8 cellular contexts compared by ENCODE assay signal in genomic region chr9:87497604-87498045, GRCh38. TPM values are rescaled to one million over a fixed set of nuclear protein-coding genes. Genes with fewer than 3 reads are reported as not detected.
DNase-seq lines count a peak whose midpoint lies in the region; ATAC-seq and TF ChIP-seq lines count a peak whose summit lies in the region.

Gene DAPK1, plus strand, starts transcription at chr9:87497867. Its CDS starts 1,211 bp downstream, at chr9:87499078.

- peaks cover 54% of the 10 kb centered on the region for H3K27me3 Mint-ChIP-seq in T-helper 17 cell

- TF ChIP-seq POLR2A in esophagus muscularis mucosa (IDR thresholded peaks at IDR 0.05; ENCODE audit: low read depth), result peak; percentile 19
- peak; percentile 25 to 45 for TF ChIP-seq POLR2A in uterus (IDR thresholded peaks at IDR 0.05)

- peak within 1 kb of the TSS; percentile 59 for H3K4me3 Mint-ChIP-seq in T-helper 17 cell

- H3K27me3 ChIP-seq in BJ (ENCODE audit: control insufficient read depth, insufficient read depth, low read length) (peaks cover 10% of the 10 kb centered on the region), esophagus muscularis mucosa (peaks cover 0 to 4% (median 0%) of the 10 kb centered on the region in 4 donors), mucosa of rectum (ENCODE audit: control insufficient read depth in 2 of 2, insufficient read depth in 2 of 2, low read length in 2 of 2) (peaks cover 0 to 8% of the 10 kb centered on the region in 2 donors), uterus (no peaks in the 10 kb centered on the region)
- peaks cover 6% of the 10 kb centered on the region for H3K27me3 ChIP-seq in effector memory CD4-positive, alpha-beta T cell (replicated peaks; ENCODE audit: control insufficient read depth, insufficient read depth, low read length, poor library complexity, severe bottlenecking)

- no peak within 1 kb of the TSS for H3K27ac Mint-ChIP-seq in T-helper 17 cell

- DNase-seq in BJ (ENCODE audit: low read depth) (no peak), T-helper 17 cell (no peak), esophagus muscularis mucosa (ENCODE audit: extremely low spot score) (no peak), uterus (peak; percentile 34 to 52)
- DNase-seq in effector memory CD4-positive, alpha-beta T cell, result no peak

- H3K9ac ChIP-seq in mucosa of rectum (ENCODE audit: low read depth in 1 of 2, low read length in 2 of 2), result peak within 1 kb of the TSS; percentile 48 to 71

- H3K36me3 ChIP-seq in BJ (ENCODE audit: control insufficient read depth, insufficient read depth, low read length) (no peaks in the 10 kb centered on the region), esophagus muscularis mucosa (no peaks in the 10 kb centered on the region), mucosa of rectum (ENCODE audit: control insufficient read depth in 2 of 2, insufficient read depth in 2 of 2, low read length in 2 of 2) (no peaks in the 10 kb centered on the region), uterus (no peaks in the 10 kb centered on the region)
- no peaks in the 10 kb centered on the region for H3K36me3 ChIP-seq in effector memory CD4-positive, alpha-beta T cell (ENCODE audit: control insufficient read depth, insufficient read depth, low read length)

- peaks cover 2% of the 10 kb centered on the region for H3K4me1 Mint-ChIP-seq in T-helper 17 cell

- peaks cover 6 to 43% (median 37%) of the 10 kb centered on the region in 4 donors for H3K4me1 ChIP-seq in esophagus muscularis mucosa
- peaks cover 7 to 17% of the 10 kb centered on the region in 2 donors for H3K4me1 ChIP-seq in mucosa of rectum (ENCODE audit: control insufficient read depth in 2 of 2, insufficient read depth in 2 of 2, low read length in 2 of 2)
- no peaks in the 10 kb centered on the region for H3K4me1 ChIP-seq in uterus
- H3K4me1 ChIP-seq in effector memory CD4-positive, alpha-beta T cell (ENCODE audit: control insufficient read depth, insufficient read depth, low read length, poor library complexity, severe bottlenecking), result no peaks in the 10 kb centered on the region

- H3K4me3 ChIP-seq in BJ (ENCODE audit: low read depth, low read length) (peak within 1 kb of the TSS; percentile 48), esophagus muscularis mucosa (peak within 1 kb of the TSS; percentile 77 to 98 (median 95)), mucosa of rectum (ENCODE audit: low read length in 2 of 2) (peak within 1 kb of the TSS; percentile 67 to 75), uterus (peak within 1 kb of the TSS; percentile 54 to 83)
- no peak within 1 kb of the TSS for H3K4me3 ChIP-seq in effector memory CD4-positive, alpha-beta T cell (ENCODE audit: insufficient read depth, low read depth, low read length, poor library complexity, severe bottlenecking)

- no peak for TF ChIP-seq CTCF in BJ (IDR thresholded peaks at IDR 0.05; ENCODE audit: insufficient read depth, low read depth, low read length)
- peak; percentile 27 to 44 (median 31) for TF ChIP-seq CTCF in esophagus muscularis mucosa (IDR thresholded peaks at IDR 0.05)
- TF ChIP-seq CTCF in uterus (IDR thresholded peaks at IDR 0.05), result peak in 2 of 4 experiments; percentile 19 to 28

- intact Hi-C loops in esophagus muscularis mucosa (cut with DNase I), result loop anchor here (2.0 to 5.0 kb wide), 3 partner anchors 145 to 161 kb away; no protein-coding TSS in a partner anchor
- intact Hi-C loops in uterus (cut with DNase I; ENCODE audit: low total_unique reads), result no loop called here

- POLR2A ChIA-PET in BJ (lab: Charles Lee), result interaction anchor here (0.6 kb wide), 1 partner anchor 47 kb away, joined by 5 read pairs; no protein-coding TSS in a partner anchor

- peaks cover 2% of the 10 kb centered on the region for H3K36me3 Mint-ChIP-seq in T-helper 17 cell (ENCODE audit: low read depth)

- no CpG with 5 or more reads among the region's 55 CpGs for WGBS in esophagus muscularis mucosa

- ATAC-seq in GM18873 (IDR thresholded peaks at IDR 0.05; ENCODE audit: low FRiP score, unreplicated experiment) (peak; percentile 41), HG03439 (IDR thresholded peaks at IDR 0.05; ENCODE audit: unreplicated experiment) (peak; percentile 42), T-helper 17 cell (peak; percentile 18)

- H3K27ac ChIP-seq in esophagus muscularis mucosa (replicated peaks in 1 of 4), result peak within 1 kb of the TSS; percentile 88 to 94 (median 93)
- H3K27ac ChIP-seq in mucosa of rectum (ENCODE audit: low read depth in 2 of 2, low read length in 2 of 2), result peak within 1 kb of the TSS; percentile 57 to 73
- peak within 1 kb of the TSS; percentile 67 to 76 for H3K27ac ChIP-seq in uterus
- H3K27ac ChIP-seq in effector memory CD4-positive, alpha-beta T cell (ENCODE audit: insufficient read depth, low read length, poor library complexity, severe bottlenecking), result no peak within 1 kb of the TSS

- no peak for TF ChIP-seq EP300 in esophagus muscularis mucosa (IDR thresholded peaks at IDR 0.05)

- H3K9me3 ChIP-seq in T-helper 17 cell (ENCODE audit: control insufficient read depth, low read length, poor library complexity, severe bottlenecking) (no peaks in the 10 kb centered on the region), esophagus muscularis mucosa (no peaks in the 10 kb centered on the region), mucosa of rectum (ENCODE audit: control insufficient read depth in 2 of 2, low read length in 2 of 2) (no peaks in the 10 kb centered on the region), uterus (no peaks in the 10 kb centered on the region)
- no peaks in the 10 kb centered on the region for H3K9me3 ChIP-seq in effector memory CD4-positive, alpha-beta T cell (ENCODE audit: control insufficient read depth, low read length)

- CTCF ChIA-PET in BJ (lab: Yijun Ruan, JAX), result interaction anchor here (0.8 to 2.1 kb wide), 7 partner anchors 11 to 179 kb away, joined by 3 to 10 read pairs (median 4); no protein-coding TSS in a partner anchor

RNA-seq across cellular contexts. Expression of gene DAPK1, which starts in this region (rescaled TPM):
- polyA plus RNA-seq in BJ (2011; rRNA removed), result 4.7 and 5.4 TPM in 2 replicates
- polyA minus RNA-seq in BJ (2011; rRNA and poly(A)+ RNA removed), result 8.1 and 10.4 TPM in 2 replicates
- total RNA-seq in T-helper 17 cell, result 1 to 10 TPM; 1.7 to 3.2 TPM
- total RNA-seq in esophagus muscularis mucosa, result 10 to 100 TPM; 51.7 to 96.8 (median 80.7) TPM
- 10 to 100 TPM; 19.1 to 44.8 (median 40.4) TPM for total RNA-seq in uterus

Comparison
In these comparisons a context has a peak if more than half of its experiments do, and no peak if none do; other contexts are left out.
1. RNA of gene DAPK1 (total RNA-seq): 51.7 to 96.8 TPM in esophagus muscularis mucosa and 19.1 to 44.8 TPM in uterus; 1.7 to 3.2 TPM in T-helper 17 cell; every median in the first group is over 4 times any median in the second.
2. DNase-seq: peak in uterus (2 of 2); none in BJ (single experiment), T-helper 17 cell (0 of 3), esophagus muscularis mucosa (single experiment) and effector memory CD4-positive, alpha-beta T cell (0 of 3).
3. Peak in every context shown above with its lines, with median percentiles within 50 percentile points of each other: ATAC-seq.